Comparison of ENCODE assay signal across 21 cellular contexts in the genomic region with DNA sequence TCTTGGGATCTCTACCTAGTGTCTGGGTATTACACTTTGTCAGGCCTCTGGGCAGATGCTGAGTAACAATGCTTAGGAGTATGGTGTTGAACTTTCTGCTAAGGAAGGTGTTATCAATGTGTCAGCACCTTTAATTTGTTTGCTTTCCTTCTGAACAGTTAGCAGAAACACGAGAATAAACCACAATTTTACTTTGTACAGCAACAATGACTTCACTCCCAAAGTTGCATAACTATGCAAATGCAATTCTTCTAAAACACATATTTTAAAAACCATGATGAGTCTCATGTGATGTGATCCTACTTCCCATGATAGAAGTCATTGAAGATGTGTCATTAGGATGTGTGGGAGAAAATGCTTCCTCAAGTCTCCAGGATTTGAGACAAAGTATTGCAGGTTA.
DNase-seq lines count a peak whose midpoint lies in the region; ATAC-seq and TF ChIP-seq lines count a peak whose summit lies in the region.
"Had no signal": no experiment of that assay in that cellular context is flagged by ENCODE, and none has a peak within 500 bp of the region (broad histone marks: within the 10 kb centered on the region; RNA-seq: fewer than 3 reads in every experiment).

No MANE protein-coding gene starts in this region.

- no peak for TF ChIP-seq CTCF in left lung (IDR thresholded peaks at IDR 0.05)
- no peak for TF ChIP-seq CTCF in activated CD8-positive, alpha-beta T cell treated with anti-CD3 and anti-CD28 coated beads for 36 hours (IDR thresholded peaks at IDR 0.05)

- intact Hi-C loops in left lung (cut with DNase I): no loop called here
- intact Hi-C loops in activated CD8-positive, alpha-beta T cell treated with anti-CD3 and anti-CD28 coated beads for 36 hours (cut with micrococcal nuclease): no loop called here

- CTCF ChIA-PET in activated CD8-positive, alpha-beta T cell treated with anti-CD3 and anti-CD28 coated beads for 36 hours (lab: Charles Lee): no interaction called here

- ATAC-seq in left lung: peak; percentile 16
- ATAC-seq in activated CD8-positive, alpha-beta T cell treated with anti-CD3 and anti-CD28 coated beads for 36 hours: no peak

- H3K4me1 ChIP-seq in left lung: no peaks in the 10 kb centered on the region
- H3K4me1 ChIP-seq: BLaER1, transverse colon had no signal

- no peaks in the 10 kb centered on the region for H3K27me3 Mint-ChIP-seq in activated CD8-positive, alpha-beta T cell treated with anti-CD3 and anti-CD28 coated beads for 36 hours
- H3K27me3 Mint-ChIP-seq: activated naive CD4-positive, alpha-beta T cell treated with anti-CD3 and anti-CD28 coated beads, Interleukin-2, amount 50 U/mL, for 24 hours; central memory CD8-positive, alpha-beta T cell had no signal

- no peaks in the 10 kb centered on the region for H3K27me3 ChIP-seq in left lung
- H3K27me3 ChIP-seq: BLaER1, sigmoid colon, transverse colon had no signal

- H3K4me3 Mint-ChIP-seq in activated CD8-positive, alpha-beta T cell treated with anti-CD3 and anti-CD28 coated beads for 36 hours: no peak overlapping the region
- H3K4me3 Mint-ChIP-seq: activated naive CD4-positive, alpha-beta T cell treated with anti-CD3 and anti-CD28 coated beads, Interleukin-2, amount 50 U/mL, for 24 hours; central memory CD8-positive, alpha-beta T cell had no signal

- H3K4me3 ChIP-seq in left lung: no peak overlapping the region
- H3K4me3 ChIP-seq: BLaER1, sigmoid colon, transverse colon had no signal

- in situ Hi-C loops in ACHN (cut with HindIII; ENCODE audit: low pct_ligation_motif_present, low pct_unique_long_range_greater_than_20kb, low sequenced_read_pairs): no loop called here

- POLR2A ChIA-PET in activated CD8-positive, alpha-beta T cell treated with anti-CD3 and anti-CD28 coated beads for 36 hours (lab: Charles Lee): no interaction called here

- no peaks in the 10 kb centered on the region for H3K36me3 ChIP-seq in left lung
- H3K36me3 ChIP-seq: BLaER1, sigmoid colon, transverse colon had no signal

- H3K27ac Mint-ChIP-seq in activated CD8-positive, alpha-beta T cell treated with anti-CD3 and anti-CD28 coated beads for 36 hours: no peak overlapping the region
- H3K27ac Mint-ChIP-seq: activated naive CD4-positive, alpha-beta T cell treated with anti-CD3 and anti-CD28 coated beads, Interleukin-2, amount 50 U/mL, for 24 hours had no signal

- no peaks in the 10 kb centered on the region for H3K36me3 Mint-ChIP-seq in activated CD8-positive, alpha-beta T cell treated with anti-CD3 and anti-CD28 coated beads for 36 hours (ENCODE audit: low read depth)
- H3K36me3 Mint-ChIP-seq: activated naive CD4-positive, alpha-beta T cell treated with anti-CD3 and anti-CD28 coated beads, Interleukin-2, amount 50 U/mL, for 24 hours had no signal

- no peaks in the 10 kb centered on the region for H3K9me3 ChIP-seq in left lung
- H3K9me3 ChIP-seq: BLaER1, sigmoid colon, transverse colon had no signal

- H3K27ac ChIP-seq in left lung: no peak overlapping the region
- H3K27ac ChIP-seq: BLaER1, sigmoid colon, transverse colon had no signal

- no peaks in the 10 kb centered on the region for H3K4me1 Mint-ChIP-seq in activated CD8-positive, alpha-beta T cell treated with anti-CD3 and anti-CD28 coated beads for 36 hours (ENCODE audit: low read depth)
- H3K4me1 Mint-ChIP-seq: activated naive CD4-positive, alpha-beta T cell treated with anti-CD3 and anti-CD28 coated beads, Interleukin-2, amount 50 U/mL, for 24 hours; central memory CD8-positive, alpha-beta T cell had no signal

- DNase-seq in AG08395 (ENCODE audit: low spot score) (peak; percentile 62), HT1080 (ENCODE audit: low read depth) (peak; percentile 58), dedifferentiated amniotic fluid mesenchymal stem cell (ENCODE audit: extremely low spot score) (peak; percentile 16), left lung (no peak), ACHN (no peak), DMS79 (lab: John Stamatoyannopoulos, UW) (no peak)
- DNase-seq in activated CD8-positive, alpha-beta T cell treated with anti-CD3 and anti-CD28 coated beads for 36 hours: no peak
- no peak for DNase-seq in stimulated activated CD4-positive, alpha-beta T cell treated with anti-CD3 and anti-CD28 coated beads, Interleukin-15, amount 100 ng/mL, for 24 hours
- DNase-seq: activated CD4-positive, alpha-beta T cell treated with anti-CD3 and anti-CD28 coated beads, Interleukin-2, amount 50 U/mL, for 1 hour; activated T-cell treated with anti-CD3 and anti-CD28 coated beads, Interleukin-2, amount 50 U/mL, for 1 hour; head of caudate nucleus; Kasumi-1; kidney; NCI-H1694 treated with DMSO at 0.1 percent for 48 hours; NCI-H446 treated with DMSO at 0.1 percent for 48 hours; occipital lobe; sigmoid colon; transverse colon had no signal

- peaks cover 5% of the 10 kb centered on the region for H3K9me3 Mint-ChIP-seq in activated CD8-positive, alpha-beta T cell treated with anti-CD3 and anti-CD28 coated beads for 36 hours
- H3K9me3 Mint-ChIP-seq: activated naive CD4-positive, alpha-beta T cell treated with anti-CD3 and anti-CD28 coated beads, Interleukin-2, amount 50 U/mL, for 24 hours had no signal

Comparison
In these comparisons a context has a peak if more than half of its experiments do, and no peak if none do; other contexts are left out.
1. DNase-seq: peak in AG08395 (single experiment), HT1080 (single experiment) and dedifferentiated amniotic fluid mesenchymal stem cell (single experiment); none in left lung (0 of 2), activated CD8-positive, alpha-beta T cell treated with anti-CD3 and anti-CD28 coated beads for 36 hours (single experiment), ACHN (single experiment), DMS79 (single experiment) and stimulated activated CD4-positive, alpha-beta T cell treated with anti-CD3 and anti-CD28 coated beads, Interleukin-15, amount 100 ng/mL, for 24 hours (single experiment).